In genomic region chr3:150721285-150722130, GRCh38 we compare ENCODE assay signal across 9 cellular contexts. TPM values are rescaled to one million over a fixed set of nuclear protein-coding genes. Genes with fewer than 3 reads are reported as not detected.
A peak's percentile ranks its signal among the peaks of the same experiment; 100 is the strongest.
DNase-seq lines count a peak whose midpoint lies in the region; ATAC-seq and TF ChIP-seq lines count a peak whose summit lies in the region.
"Had no signal": no experiment of that assay in that cellular context is flagged by ENCODE, and none has a peak within 500 bp of the region (broad histone marks: within the 10 kb centered on the region; RNA-seq: fewer than 3 reads in every experiment).

No MANE protein-coding gene starts in this region.

- H3K27ac ChIP-seq in HEK293 (ENCODE audit: extremely low read depth, low read depth, low read length) (no peak overlapping the region), RWPE1 (no peak overlapping the region)
- H3K27ac ChIP-seq: BLaER1 had no signal

- H3K36me3 Mint-ChIP-seq in endothelial cell (ENCODE audit: low read depth, unreplicated experiment): no peaks in the 10 kb centered on the region

- H3K4me3 Mint-ChIP-seq in endothelial cell (ENCODE audit: unreplicated experiment): no peak overlapping the region

- DNase-seq in activated CD4-positive, CD25-positive, alpha-beta regulatory T cell (lab: John Stamatoyannopoulos, UW): no peak
- DNase-seq in NCI-H1092 (lab: John Stamatoyannopoulos, UW) (peak; percentile 54), RWPE1 (ENCODE audit: low spot score) (peak; percentile 79), endothelial cell (ENCODE audit: low spot score) (no peak), mucosa of descending colon (no peak)
- no peak for DNase-seq in activated naive CD4-positive, alpha-beta T cell (lab: John Stamatoyannopoulos, UW)

- H3K36me3 ChIP-seq in HEK293 (ENCODE audit: control insufficient read depth in 2 of 2, insufficient read depth in 1 of 2, low read length in 2 of 2) (no peaks in the 10 kb centered on the region), mucosa of descending colon (ENCODE audit: low read depth) (no peaks in the 10 kb centered on the region)
- H3K36me3 ChIP-seq: BLaER1 had no signal

- no peaks in the 10 kb centered on the region for H3K9me3 ChIP-seq in HEK293 (ENCODE audit: control insufficient read depth, insufficient read depth, low read depth, low read length)
- no peaks in the 10 kb centered on the region for H3K9me3 ChIP-seq in mucosa of descending colon
- H3K9me3 ChIP-seq: BLaER1 had no signal

- peaks cover 5% of the 10 kb centered on the region for H3K27me3 Mint-ChIP-seq in endothelial cell (ENCODE audit: unreplicated experiment)

- TF ChIP-seq CTCF in HEK293 (tag by site-specific recombination; IDR thresholded peaks at IDR 0.05) (no peak; the same call in 1 of the 2 replicates), RWPE1 (conservative IDR thresholded peaks at IDR 0.05; ENCODE audit: low read depth) (peak; percentile 87), endothelial cell (IDR thresholded peaks at IDR 0.05; ENCODE audit: unreplicated experiment) (peak; percentile 91), mucosa of descending colon (IDR thresholded peaks at IDR 0.05) (peak; percentile 60)

- intact Hi-C loops in mucosa of descending colon (cut with DNase I, micrococcal nuclease): loop anchor here in 1 of 2 donors (5.0 kb wide), 1 partner anchor 146 kb away; no protein-coding TSS in a partner anchor

- H3K27ac Mint-ChIP-seq in endothelial cell (ENCODE audit: unreplicated experiment): no peak overlapping the region

- POLR2A ChIA-PET in HEK293 (lab: Yijun Ruan, JAX): interaction anchor here (1.6 kb wide), 2 partner anchors 40 to 42 kb away, joined by 4 read pairs; no protein-coding TSS in a partner anchor
- POLR2A ChIA-PET in RWPE1 (lab: Yijun Ruan, JAX; ENCODE audit: low non-redundant PET): no interaction called here

- peaks cover 14% of the 10 kb centered on the region for H3K4me1 Mint-ChIP-seq in endothelial cell (ENCODE audit: unreplicated experiment)

- CTCF ChIA-PET in HEK293 (lab: Yijun Ruan, JAX) (interaction anchor here (0.6 to 3.5 kb wide), 24 partner anchors 8 to 425 kb away, joined by 3 to 22 read pairs (median 4); partner anchors contain the start of gene SELENOT), RWPE1 (lab: Yijun Ruan, JAX) (interaction anchor here (0.6 to 2.3 kb wide), 11 partner anchors 40 to 274 kb away, joined by 3 to 9 read pairs (median 4); partner anchors contain the start of gene SIAH2)

- no peaks in the 10 kb centered on the region for H3K9me3 Mint-ChIP-seq in endothelial cell (ENCODE audit: unreplicated experiment)

- no peak overlapping the region for H3K4me3 ChIP-seq in HEK293 (ENCODE audit: low read depth, low read length)
- no peak overlapping the region for H3K4me3 ChIP-seq in mucosa of descending colon
- H3K4me3 ChIP-seq: BLaER1 had no signal

- H3K4me1 ChIP-seq in HEK293 (ENCODE audit: control insufficient read depth, insufficient read depth, low read length): no peaks in the 10 kb centered on the region; the same call in 1 of the 2 replicates
- peaks cover 20% of the 10 kb centered on the region for H3K4me1 ChIP-seq in mucosa of descending colon (ENCODE audit: low read depth)

- ATAC-seq in activated CD4-positive, CD25-positive, alpha-beta regulatory T cell treated with anti-CD3 and anti-CD28 coated beads, Interleukin-2, amount 50 U/mL, for 24 hours: peak; percentile 58 to 61
- peak; percentile 55 for ATAC-seq in mucosa of descending colon

TF ChIP-seq in HEK293, 187 proteins besides CTCF, POLR2A, EP300 and RAD21:
- no peak for TF ChIP-seq KLF8 (tag by site-specific recombination; IDR thresholded peaks at IDR 0.05)
- peak; percentile 68 for TF ChIP-seq ZNF654 (tag by site-specific recombination; IDR thresholded peaks at IDR 0.05; ENCODE audit: low read depth)
- 0 out of 2 replicates have a peak, but pooled peaks have one; percentile 27 for TF ChIP-seq ZNF660 (tag by site-specific recombination; IDR thresholded peaks at IDR 0.05)

RNA-seq across cellular contexts. Expression of gene ERICH6, which starts 17.8 kb away (rescaled TPM):
- total RNA-seq in endothelial cell (ENCODE audit: unreplicated experiment): 0.31 TPM
- not detected for total RNA-seq in mucosa of descending colon

RNA-seq across cellular contexts. Expression of gene SIAH2, which starts 41.5 kb away (rescaled TPM):
- 13.2 TPM for total RNA-seq in endothelial cell (ENCODE audit: unreplicated experiment)
- 10 to 100 TPM; 17.2 to 31.8 (median 23.5) TPM for total RNA-seq in mucosa of descending colon

Comparison
In these comparisons a context has a peak if more than half of its experiments do, and no peak if none do; other contexts are left out.
1. DNase-seq: peak in NCI-H1092 (single experiment) and RWPE1 (single experiment); none in activated CD4-positive, CD25-positive, alpha-beta regulatory T cell (0 of 4), endothelial cell (single experiment), mucosa of descending colon (0 of 3) and activated naive CD4-positive, alpha-beta T cell (0 of 4).